ENCODE assay signal across 17 cellular contexts in the genomic region with DNA sequence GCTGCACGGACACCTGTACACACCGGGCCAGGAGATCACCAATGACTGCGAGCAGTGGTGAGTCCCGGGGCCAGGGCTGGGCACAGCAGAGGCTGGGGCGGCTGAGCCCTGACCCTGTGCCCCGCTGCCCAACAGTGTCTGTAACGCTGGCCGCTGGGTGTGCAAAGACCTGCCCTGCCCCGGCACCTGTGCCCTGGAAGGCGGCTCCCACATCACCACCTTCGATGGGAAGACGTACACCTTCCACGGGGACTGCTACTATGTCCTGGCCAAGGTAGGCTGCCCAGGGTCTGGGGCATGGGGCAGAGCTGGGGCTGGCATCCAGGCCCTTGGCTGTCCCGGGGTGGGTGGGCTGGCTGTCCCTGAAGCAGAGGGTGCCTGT. TPM values are rescaled to one million over a fixed set of nuclear protein-coding genes. Genes with fewer than 3 reads are reported as not detected.
"Had no signal": no experiment of that assay in that cellular context is flagged by ENCODE, and none has a peak within 500 bp of the region (broad histone marks: within the 10 kb centered on the region; RNA-seq: fewer than 3 reads in every experiment).

No MANE protein-coding gene starts in this region.

- H3K36me3 Mint-ChIP-seq: stimulated activated naive B cell treated with anti-CD40 and anti-IgM and Interleukin-4, amounts not matched to agents 10 μg/mL and 1 μg/mL and 100 μg/mL, for 72 hours; WTC11 had no signal

- H3K9me3 Mint-ChIP-seq: central memory CD8-positive, alpha-beta T cell; dendritic cell treated with granulocyte-macrophage colony-stimulating factor and Interleukin-4, amounts not matched to agents 40 ng/mL and 50 ng/mL, for 4 days; neural crest cell; stimulated activated naive B cell treated with anti-CD40 and anti-IgM and Interleukin-4, amounts not matched to agents 10 μg/mL and 1 μg/mL and 100 μg/mL, for 72 hours; WTC11 had no signal

- H3K4me3 Mint-ChIP-seq: central memory CD8-positive, alpha-beta T cell; dendritic cell treated with granulocyte-macrophage colony-stimulating factor and Interleukin-4, amounts not matched to agents 40 ng/mL and 50 ng/mL, for 4 days; neural crest cell; stimulated activated naive B cell treated with anti-CD40 and anti-IgM and Interleukin-4, amounts not matched to agents 10 μg/mL and 1 μg/mL and 100 μg/mL, for 72 hours; WTC11 had no signal

- H3K27me3 Mint-ChIP-seq: central memory CD8-positive, alpha-beta T cell; stimulated activated naive B cell treated with anti-CD40 and anti-IgM and Interleukin-4, amounts not matched to agents 10 μg/mL and 1 μg/mL and 100 μg/mL, for 72 hours had no signal

- H3K27me3 ChIP-seq: adrenal gland, tibial nerve had no signal

- H3K4me1 ChIP-seq: adrenal gland, left lung, parathyroid adenoma, tibial nerve had no signal

- H3K36me3 ChIP-seq: adrenal gland, left lung, tibial nerve had no signal

- DNase-seq: activated naive CD4-positive, alpha-beta T cell treated with Interleukin-2 at 50 U/mL for 16 hours; mesendoderm; retina; SK-N-SH; stimulated activated CD4-positive, alpha-beta T cell treated with anti-CD3 and anti-CD28 coated beads, Interleukin-2, amount 100 ng/mL, for 24 hours; stimulated activated naive B cell treated with anti-CD40 and anti-IgM and Interleukin-4, amounts not matched to agents 10 μg/mL and 1 μg/mL and 100 μg/mL, for 72 hours had no signal

- H3K4me2 ChIP-seq: SK-N-SH had no signal

- ATAC-seq: left lung; stimulated activated naive B cell treated with anti-CD40 and anti-IgM and Interleukin-4, amounts not matched to agents 10 μg/mL and 1 μg/mL and 100 μg/mL, for 72 hours; WTC11 had no signal

- H3K79me2 ChIP-seq: parathyroid adenoma had no signal

- H3K4me3 ChIP-seq: adrenal gland, left lung, tibial nerve had no signal

- H3K4me1 Mint-ChIP-seq: central memory CD8-positive, alpha-beta T cell; neural crest cell; stimulated activated naive B cell treated with anti-CD40 and anti-IgM and Interleukin-4, amounts not matched to agents 10 μg/mL and 1 μg/mL and 100 μg/mL, for 72 hours; WTC11 had no signal

- H3K9ac ChIP-seq: parathyroid adenoma, SK-N-SH had no signal

- H3K27ac Mint-ChIP-seq: dendritic cell treated with granulocyte-macrophage colony-stimulating factor and Interleukin-4, amounts not matched to agents 40 ng/mL and 50 ng/mL, for 4 days; stimulated activated naive B cell treated with anti-CD40 and anti-IgM and Interleukin-4, amounts not matched to agents 10 μg/mL and 1 μg/mL and 100 μg/mL, for 72 hours; WTC11 had no signal

- H2AFZ ChIP-seq: parathyroid adenoma had no signal

- H3K9me3 ChIP-seq: adrenal gland, left lung, SK-N-SH, tibial nerve had no signal

- H3K27ac ChIP-seq: adrenal gland, left lung, parathyroid adenoma, tibial nerve had no signal

RNA-seq across cellular contexts. Expression of a gene that starts 7.7 kb away (rescaled TPM):
- total RNA-seq: fibroblast of villous mesenchyme; left lung; neural crest cell; T-helper 1 cell treated with Interleukin-12 subunit alpha and Interleukin-12 subunit beta and Interleukin-4 antibody, amounts not matched to agents 30 ng/mL and 1 ng/mL, for 36 hours; tibial nerve had no signal
- polyA plus RNA-seq: SK-N-SH had no signal

RNA-seq across cellular contexts. Expression of a gene that starts 45.8 kb away (rescaled TPM):
- total RNA-seq: fibroblast of villous mesenchyme; left lung; neural crest cell; subcutaneous adipose tissue; T-helper 1 cell treated with Interleukin-12 subunit alpha and Interleukin-12 subunit beta and Interleukin-4 antibody, amounts not matched to agents 30 ng/mL and 1 ng/mL, for 36 hours had no signal
- polyA plus RNA-seq: SK-N-SH had no signal
